In the genomic region with DNA sequence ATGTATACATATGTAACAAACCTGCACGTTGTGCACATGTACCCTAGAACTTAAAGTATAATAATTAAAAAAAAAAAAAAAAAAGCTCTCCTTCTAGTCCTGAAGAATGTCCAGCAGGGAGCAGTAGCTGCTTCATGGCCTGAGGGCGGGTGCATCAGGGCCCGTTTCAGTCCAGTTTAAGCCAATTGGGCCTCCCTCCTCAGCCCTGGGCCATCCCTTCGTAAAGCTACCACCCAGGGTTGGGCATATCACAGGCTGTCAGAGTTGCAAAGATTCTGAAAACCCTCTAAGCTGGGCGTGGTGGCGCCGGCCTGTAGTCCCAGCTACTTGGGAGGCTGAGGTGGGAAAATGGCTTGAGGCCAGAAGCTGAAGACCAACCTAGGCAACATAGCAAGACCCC, we compare ENCODE assay signal across 24 cellular contexts. TPM values are rescaled to one million over a fixed set of nuclear protein-coding genes. Genes with fewer than 3 reads are reported as not detected.
DNase-seq lines count a peak whose midpoint lies in the region; ATAC-seq and TF ChIP-seq lines count a peak whose summit lies in the region.
"Had no signal": no experiment of that assay in that cellular context is flagged by ENCODE, and none has a peak within 500 bp of the region (broad histone marks: within the 10 kb centered on the region; RNA-seq: fewer than 3 reads in every experiment).

No MANE protein-coding gene starts in this region.

- H3K36me3 ChIP-seq in GM23338 (ENCODE audit: insufficient read depth): no peaks in the 10 kb centered on the region
- H3K36me3 ChIP-seq in mesendoderm (ENCODE audit: control insufficient read depth, insufficient read depth, low read length): no peaks in the 10 kb centered on the region
- H3K36me3 ChIP-seq: HAP-1 had no signal

- no peak overlapping the region for H2AFZ ChIP-seq in GM23338

- POLR2A ChIA-PET in WTC11 (lab: Charles Lee): no interaction called here

- 0 out of 2 replicates have a peak, but pooled peaks cover 2% of the 10 kb centered on the region for H3K9me2 ChIP-seq in GM23338 (ENCODE audit: insufficient read depth)

- CTCF ChIA-PET in WTC11 (lab: Charles Lee): interaction anchor here (0.9 to 1.7 kb wide), 12 partner anchors 9 to 130 kb away, joined by 3 to 24 read pairs (median 4); no protein-coding TSS in a partner anchor

- no CpG with 5 or more reads among the region's 7 CpGs for whole genome bisulfite sequencing in mesendoderm (ENCODE audit: extremely low coverage, insufficient coverage, low lambda C conversion rate)

- no peak overlapping the region for H4K5ac ChIP-seq in mesendoderm (ENCODE audit: low read length)

- H3K79me2 ChIP-seq in GM23338 (replicated peaks; ENCODE audit: insufficient read depth) (no peaks in the 10 kb centered on the region), mesendoderm (ENCODE audit: control insufficient read depth, insufficient read depth, low read length) (no peaks in the 10 kb centered on the region)

- H3K18ac ChIP-seq in mesendoderm (ENCODE audit: low read length): no peak overlapping the region

- no peaks in the 10 kb centered on the region for H3F3A ChIP-seq in GM23338 (replicated peaks; ENCODE audit: low read depth)

- H2BK120ac ChIP-seq in mesendoderm (ENCODE audit: low read depth, low read length): no peak overlapping the region

- H3K27ac Mint-ChIP-seq in GM23338: no peak overlapping the region
- H3K27ac Mint-ChIP-seq in WTC11: no peak overlapping the region
- no peak overlapping the region for H3K27ac Mint-ChIP-seq in stimulated activated naive CD8-positive, alpha-beta T cell treated with anti-CD3 and anti-CD28 coated beads, Interleukin-15, amount 100 ng/mL, for 72 hours
- H3K27ac Mint-ChIP-seq: natural killer cell treated with Interleukin-12 subunit alpha and Interleukin-12 subunit beta and Interleukin-15 and Interleukin-18, amount 100 ng/mL, for 72 hours had no signal

- H3K27me3 ChIP-seq in GM23338 (ENCODE audit: insufficient read depth) (no peaks in the 10 kb centered on the region), mesendoderm (ENCODE audit: insufficient read depth, low read length, poor library complexity) (no peaks in the 10 kb centered on the region)

- TF ChIP-seq CTCF in GM23338 (conservative IDR thresholded peaks at IDR 0.05; ENCODE audit: low read depth in 2 of 2) (peak in 1 of 2 experiments; percentile 21; a peak in 3 of 4 replicates), WTC11 (IDR thresholded peaks at IDR 0.05) (no peak)

- DNase-seq in ELF-1 (ENCODE audit: low read depth, low spot score) (peak; percentile 40), GM23338 (ENCODE audit: low spot score) (no peak), WTC11 (ENCODE audit: low spot score) (peak; percentile 28), mesendoderm (peak; percentile 62), NCI-H2171 (lab: John Stamatoyannopoulos, UW) (no peak), GF-D8 (lab: John Stamatoyannopoulos, UW) (no peak)
- DNase-seq in stimulated activated naive CD8-positive, alpha-beta T cell treated with anti-CD3 and anti-CD28 coated beads, Interleukin-15, amount 100 ng/mL, for 72 hours: no peak
- DNase-seq: activated CD4-positive, alpha-beta T cell treated with anti-CD3 and anti-CD28 coated beads for 4 hours; activated gamma-delta T cell treated with Interleukin-2 at 50 U/mL for 16 hours; activated T-cell treated with anti-CD3 and anti-CD28 coated beads, Interleukin-2, amount 50 U/mL, for 1 hour; Caco-2; DMS79 treated with DMSO at 0.1 percent for 48 hours; MM.1S; mucosa of descending colon; NCI-H2081; NCI-H345; NCI-H774; T-helper 2 cell had no signal

- H2BK15ac ChIP-seq in mesendoderm (replicated peaks; ENCODE audit: low read depth): no peak overlapping the region

- H3K4me3 Mint-ChIP-seq in GM23338: no peak overlapping the region
- H3K4me3 Mint-ChIP-seq in WTC11: no peak overlapping the region
- no peak overlapping the region for H3K4me3 Mint-ChIP-seq in stimulated activated naive CD8-positive, alpha-beta T cell treated with anti-CD3 and anti-CD28 coated beads, Interleukin-15, amount 100 ng/mL, for 72 hours
- H3K4me3 Mint-ChIP-seq: natural killer cell treated with Interleukin-12 subunit alpha and Interleukin-12 subunit beta and Interleukin-15 and Interleukin-18, amount 100 ng/mL, for 72 hours had no signal

- no peak overlapping the region for H3K23ac ChIP-seq in mesendoderm (ENCODE audit: low read length)

- H3K4me1 ChIP-seq in GM23338 (ENCODE audit: insufficient read depth): 0 out of 2 replicates have a peak, but pooled peaks cover 2% of the 10 kb centered on the region
- peaks cover 5% of the 10 kb centered on the region for H3K4me1 ChIP-seq in mesendoderm (ENCODE audit: control insufficient read depth, low read depth, low read length)

- no peak overlapping the region for H3K4me3 ChIP-seq in GM23338
- no peak overlapping the region for H3K4me3 ChIP-seq in mesendoderm (ENCODE audit: low read length)
- H3K4me3 ChIP-seq: dorsolateral prefrontal cortex, HAP-1, mucosa of descending colon had no signal

- no peak overlapping the region for H2AK5ac ChIP-seq in mesendoderm (ENCODE audit: low read length)

- no peaks in the 10 kb centered on the region for H3K79me1 ChIP-seq in mesendoderm (ENCODE audit: low read length)

- H3K27ac ChIP-seq in GM23338 (ENCODE audit: low read depth) (no peak overlapping the region), mesendoderm (ENCODE audit: low read depth, low read length) (no peak overlapping the region)
- H3K27ac ChIP-seq: C4-2B, dorsolateral prefrontal cortex, KMS-11 had no signal

- H3K27me3 Mint-ChIP-seq in GM23338 (ENCODE audit: insufficient read depth, low read depth, poor library complexity): peaks cover 8% of the 10 kb centered on the region
- H3K27me3 Mint-ChIP-seq in WTC11 (ENCODE audit: low read depth): peaks cover 4% of the 10 kb centered on the region; the same call in 1 of the 2 replicates
- no peaks in the 10 kb centered on the region for H3K27me3 Mint-ChIP-seq in stimulated activated naive CD8-positive, alpha-beta T cell treated with anti-CD3 and anti-CD28 coated beads, Interleukin-15, amount 100 ng/mL, for 72 hours
- H3K27me3 Mint-ChIP-seq: natural killer cell treated with Interleukin-12 subunit alpha and Interleukin-12 subunit beta and Interleukin-15 and Interleukin-18, amount 100 ng/mL, for 72 hours had no signal

- H3K4me2 ChIP-seq in GM23338 (no peak overlapping the region), mesendoderm (ENCODE audit: low read length) (no peak overlapping the region)
- H3K4me2 ChIP-seq: KMS-11 had no signal

- no peak overlapping the region for H4K8ac ChIP-seq in mesendoderm (ENCODE audit: low read depth, low read length)

- H3K56ac ChIP-seq in mesendoderm (ENCODE audit: low read length): no peak overlapping the region

- no peak overlapping the region for H3K9ac ChIP-seq in mesendoderm (ENCODE audit: low read length)
- H3K9ac ChIP-seq: KMS-11 had no signal

- H3K9me3 Mint-ChIP-seq in GM23338 (no peaks in the 10 kb centered on the region), WTC11 (no peaks in the 10 kb centered on the region)
- no peaks in the 10 kb centered on the region for H3K9me3 Mint-ChIP-seq in stimulated activated naive CD8-positive, alpha-beta T cell treated with anti-CD3 and anti-CD28 coated beads, Interleukin-15, amount 100 ng/mL, for 72 hours
- H3K9me3 Mint-ChIP-seq: natural killer cell treated with Interleukin-12 subunit alpha and Interleukin-12 subunit beta and Interleukin-15 and Interleukin-18, amount 100 ng/mL, for 72 hours had no signal

- no peaks in the 10 kb centered on the region for H4K20me1 ChIP-seq in GM23338 (replicated peaks; ENCODE audit: insufficient read depth)

- ATAC-seq in GM23338 (peak; percentile 66), WTC11 (peak; percentile 71)
- no peak for ATAC-seq in stimulated activated naive CD8-positive, alpha-beta T cell treated with anti-CD3 and anti-CD28 coated beads, Interleukin-15, amount 100 ng/mL, for 72 hours
- ATAC-seq: mucosa of descending colon; natural killer cell treated with Interleukin-12 subunit alpha and Interleukin-12 subunit beta and Interleukin-15 and Interleukin-18, amount 100 ng/mL, for 72 hours had no signal

- H2BK5ac ChIP-seq in mesendoderm (ENCODE audit: low read length): no peak overlapping the region

- H3K36me3 Mint-ChIP-seq in GM23338 (ENCODE audit: low read depth): no peaks in the 10 kb centered on the region
- H3K36me3 Mint-ChIP-seq in WTC11: no peaks in the 10 kb centered on the region
- H3K36me3 Mint-ChIP-seq: natural killer cell treated with Interleukin-12 subunit alpha and Interleukin-12 subunit beta and Interleukin-15 and Interleukin-18, amount 100 ng/mL, for 72 hours had no signal

- H3K4ac ChIP-seq in mesendoderm (ENCODE audit: low read depth, low read length): no peak overlapping the region

- H3K4me1 Mint-ChIP-seq in GM23338 (peaks cover 7% of the 10 kb centered on the region), WTC11 (peaks cover 5% of the 10 kb centered on the region)
- peaks cover 20% of the 10 kb centered on the region for H3K4me1 Mint-ChIP-seq in stimulated activated naive CD8-positive, alpha-beta T cell treated with anti-CD3 and anti-CD28 coated beads, Interleukin-15, amount 100 ng/mL, for 72 hours

TF ChIP-seq in GM23338, 12 proteins besides CTCF, POLR2A, EP300 and RAD21 (continues in another document):
- TF ChIP-seq STAT1 (IDR thresholded peaks at IDR 0.05; ENCODE audit: unreplicated experiment): no peak
- no peak for TF ChIP-seq ZNF114 (CRISPR knock-in tag; IDR thresholded peaks at IDR 0.05)
- no peak for TF ChIP-seq EZH2phosphoT487 (IDR thresholded peaks at IDR 0.05; ENCODE audit: unreplicated experiment)
- TF ChIP-seq CREB1 (CRISPR knock-in tag; IDR thresholded peaks at IDR 0.05; ENCODE audit: low read depth): no peak

TF ChIP-seq in WTC11, 78 proteins besides CTCF, POLR2A, EP300 and RAD21 (continues in another document):
- TF ChIP-seq, protein P1, sequence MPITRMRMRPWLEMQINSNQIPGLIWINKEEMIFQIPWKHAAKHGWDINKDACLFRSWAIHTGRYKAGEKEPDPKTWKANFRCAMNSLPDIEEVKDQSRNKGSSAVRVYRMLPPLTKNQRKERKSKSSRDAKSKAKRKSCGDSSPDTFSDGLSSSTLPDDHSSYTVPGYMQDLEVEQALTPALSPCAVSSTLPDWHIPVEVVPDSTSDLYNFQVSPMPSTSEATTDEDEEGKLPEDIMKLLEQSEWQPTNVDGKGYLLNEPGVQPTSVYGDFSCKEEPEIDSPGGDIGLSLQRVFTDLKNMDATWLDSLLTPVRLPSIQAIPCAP (CRISPR knock-in tag; IDR thresholded peaks at IDR 0.05): no peak

RNA-seq across cellular contexts. Expression of a gene that starts 5.4 kb away (rescaled TPM):
- 0.08 and 0.31 TPM in 2 replicates for total RNA-seq in GM23338 (2014; rRNA removed; shearing (Covaris generic))
- 0.10 TPM in 1 of 2 replicates, not detected in the other for polyA plus RNA-seq in GM23338 (2016; fragmentation: Nextera tagmentation; extraction: Ambion mirVana)
- total RNA-seq in WTC11 (2021): 0.62 to 1.1 TPM (median 0.63 TPM) in 3 replicates
- polyA plus RNA-seq in mesendoderm (2013, experiment 1 of 2): 1.6 TPM
- polyA plus RNA-seq in mesendoderm (2013, experiment 2 of 2): 1.4 TPM
- total RNA-seq: renal cortical epithelial cell had no signal

RNA-seq across cellular contexts. Expression of a gene that starts 47.3 kb away (rescaled TPM):
- total RNA-seq in GM23338 (2014; rRNA removed; shearing (Covaris generic)): 25.6 and 30.7 TPM in 2 replicates
- polyA plus RNA-seq in GM23338 (2016; fragmentation: Nextera tagmentation; extraction: Ambion mirVana): 21.8 and 26.2 TPM in 2 replicates
- total RNA-seq in WTC11 (2021): 26.2 to 31.6 TPM (median 30.1 TPM) in 3 replicates
- polyA plus RNA-seq in mesendoderm (2013, experiment 1 of 2): 14.1 TPM
- polyA plus RNA-seq in mesendoderm (2013, experiment 2 of 2): 14.4 TPM
- total RNA-seq: natural killer cell treated with Interleukin-12 subunit alpha and Interleukin-12 subunit beta and Interleukin-15 and Interleukin-18, amount 100 ng/mL, for 72 hours had no signal

Comparison
In these comparisons a context has a peak if more than half of its experiments do, and no peak if none do; other contexts are left out.
1. DNase-seq: peak in ELF-1 (single experiment), WTC11 (single experiment) and mesendoderm (single experiment); none in GM23338 (single experiment), NCI-H2171 (single experiment), stimulated activated naive CD8-positive, alpha-beta T cell treated with anti-CD3 and anti-CD28 coated beads, Interleukin-15, amount 100 ng/mL, for 72 hours (0 of 2) and GF-D8 (single experiment).